In genomic region chr13:64471916-64472315, GRCh38 we compare ENCODE assay signal across 8 cellular contexts.
DNase-seq lines count a peak whose midpoint lies in the region; ATAC-seq lines count a peak whose summit lies in the region.

No MANE protein-coding gene starts in this region.

- peaks cover 4% of the 10 kb centered on the region for H3K9me3 Mint-ChIP-seq in activated naive CD4-positive, alpha-beta T cell treated with anti-CD3 and anti-CD28 coated beads, Interleukin-2, amount 10 ng/mL, durations not matched to agents 7 days and 5 days

- H3K9ac ChIP-seq in mesenchymal stem cell (ENCODE audit: low read length): no peak overlapping the region

- WGBS in mesenchymal stem cell: no CpG with 5 or more reads among the region's 2 CpGs

- no peak overlapping the region for H3K18ac ChIP-seq in mesenchymal stem cell (ENCODE audit: low read depth in 1 of 2, low read length in 2 of 2)

- CTCF ChIA-PET in activated naive CD4-positive, alpha-beta T cell treated with anti-CD3 and anti-CD28 coated beads, Interleukin-2, amount 10 ng/mL, durations not matched to agents 7 days and 5 days (lab: Charles Lee): no interaction called here

- no peak overlapping the region for H2BK120ac ChIP-seq in mesenchymal stem cell (ENCODE audit: low read depth, low read length)

- no peak overlapping the region for H3K23ac ChIP-seq in mesenchymal stem cell (ENCODE audit: low read length in 2 of 2)

- no peaks in the 10 kb centered on the region for H3K4me1 Mint-ChIP-seq in activated naive CD4-positive, alpha-beta T cell treated with anti-CD3 and anti-CD28 coated beads, Interleukin-2, amount 10 ng/mL, durations not matched to agents 7 days and 5 days

- H3K9me3 ChIP-seq in mesenchymal stem cell (ENCODE audit: control insufficient read depth, low read length): no peaks in the 10 kb centered on the region

- H2BK15ac ChIP-seq in mesenchymal stem cell (ENCODE audit: low read depth, poor library complexity, severe bottlenecking): no peak overlapping the region

- H3K14ac ChIP-seq in mesenchymal stem cell (ENCODE audit: low read length in 2 of 2): no peak overlapping the region

- H4K8ac ChIP-seq in mesenchymal stem cell (ENCODE audit: low read length): no peak overlapping the region

- H2BK12ac ChIP-seq in mesenchymal stem cell (ENCODE audit: low read length in 2 of 2): no peak overlapping the region

- H2AK5ac ChIP-seq in mesenchymal stem cell (ENCODE audit: low read length, severe bottlenecking): no peak overlapping the region

- H2AFZ ChIP-seq in mesenchymal stem cell (ENCODE audit: low read depth, low read length): no peak overlapping the region

- no peaks in the 10 kb centered on the region for H3K36me3 Mint-ChIP-seq in activated naive CD4-positive, alpha-beta T cell treated with anti-CD3 and anti-CD28 coated beads, Interleukin-2, amount 10 ng/mL, durations not matched to agents 7 days and 5 days

- H3K4me1 ChIP-seq in mesenchymal stem cell (ENCODE audit: control insufficient read depth, insufficient read depth, low read depth, low read length): no peaks in the 10 kb centered on the region

- H4K91ac ChIP-seq in mesenchymal stem cell (ENCODE audit: low read length): no peak overlapping the region

- DNase-seq in ELR (ENCODE audit: low read depth) (peak; percentile 72), NCI-H1417 treated with DMSO at 0.1 percent for 48 hours (lab: John Stamatoyannopoulos, UW) (peak; percentile 25), astrocyte of the hippocampus (ENCODE audit: low read depth, low spot score) (peak; percentile 43), mesenchymal stem cell (peak; percentile 57), NCI-H1930 (lab: John Stamatoyannopoulos, UW) (no peak), mesenteric fat pad (ENCODE audit: low spot score) (no peak)
- DNase-seq in activated naive CD4-positive, alpha-beta T cell treated with anti-CD3 and anti-CD28 coated beads, Interleukin-2, amount 10 ng/mL, durations not matched to agents 7 days and 5 days: no peak

- H3K27me3 Mint-ChIP-seq in activated naive CD4-positive, alpha-beta T cell treated with anti-CD3 and anti-CD28 coated beads, Interleukin-2, amount 10 ng/mL, durations not matched to agents 7 days and 5 days: no peaks in the 10 kb centered on the region

- no peaks in the 10 kb centered on the region for H3K79me1 ChIP-seq in mesenchymal stem cell (replicated peaks; ENCODE audit: low read length, poor library complexity, severe bottlenecking)

- H3K4me3 ChIP-seq in mesenchymal stem cell (ENCODE audit: insufficient read depth in 1 of 2, low read depth in 1 of 2, low read length in 2 of 2): no peak overlapping the region

- H3K36me3 ChIP-seq in mesenchymal stem cell (ENCODE audit: control insufficient read depth in 1 of 2, insufficient read depth in 2 of 2, low read depth in 1 of 2, low read length in 2 of 2): no peaks in the 10 kb centered on the region

- H3K4ac ChIP-seq in mesenchymal stem cell (ENCODE audit: low read depth in 1 of 2, low read length in 2 of 2): no peak overlapping the region

- no peak overlapping the region for H3K4me2 ChIP-seq in mesenchymal stem cell (ENCODE audit: low read length, poor library complexity, severe bottlenecking)

- no peak overlapping the region for H2BK5ac ChIP-seq in mesenchymal stem cell (ENCODE audit: low read depth, low read length, poor library complexity, severe bottlenecking)

- no peak overlapping the region for H3K27ac ChIP-seq in mesenchymal stem cell (ENCODE audit: low read length, poor library complexity, severe bottlenecking)

- H3K4me3 Mint-ChIP-seq in activated naive CD4-positive, alpha-beta T cell treated with anti-CD3 and anti-CD28 coated beads, Interleukin-2, amount 10 ng/mL, durations not matched to agents 7 days and 5 days: no peak overlapping the region

- no peak for ATAC-seq in HG03442 (IDR thresholded peaks at IDR 0.05; ENCODE audit: unreplicated experiment)

- no peak overlapping the region for H3K27ac Mint-ChIP-seq in activated naive CD4-positive, alpha-beta T cell treated with anti-CD3 and anti-CD28 coated beads, Interleukin-2, amount 10 ng/mL, durations not matched to agents 7 days and 5 days

- H3K27me3 ChIP-seq in mesenchymal stem cell (ENCODE audit: control insufficient read depth in 1 of 2, insufficient read depth in 1 of 2, low read length in 2 of 2): no peaks in the 10 kb centered on the region

Comparison
In these comparisons a context has a peak if more than half of its experiments do, and no peak if none do; other contexts are left out.
1. DNase-seq: peak in ELR (single experiment), NCI-H1417 treated with DMSO at 0.1 percent for 48 hours (single experiment), astrocyte of the hippocampus (single experiment) and mesenchymal stem cell (single experiment); none in NCI-H1930 (0 of 2), mesenteric fat pad (single experiment) and activated naive CD4-positive, alpha-beta T cell treated with anti-CD3 and anti-CD28 coated beads, Interleukin-2, amount 10 ng/mL, durations not matched to agents 7 days and 5 days (single experiment).